Comparison of ENCODE assay signal across 1 cellular context in genomic region chr11:68127791-68128681, GRCh38.
TF ChIP-seq lines count a peak whose summit lies in the region.

No MANE protein-coding gene starts in this region.

TF ChIP-seq in HepG2, 621 proteins besides CTCF, POLR2A, EP300 and RAD21 (continued from another document and continues in another):
- TF ChIP-seq ZNF407 (CRISPR knock-in tag; IDR thresholded peaks at IDR 0.05; ENCODE audit: not compliant biosample characterization), result no peak
- TF ChIP-seq TSC22D2 (CRISPR knock-in tag; IDR thresholded peaks at IDR 0.05; ENCODE audit: borderline replicate concordance), result no peak
- TF ChIP-seq ZNF337 (CRISPR knock-in tag; IDR thresholded peaks at IDR 0.05; ENCODE audit: borderline replicate concordance, low read depth), result no peak
- no peak for TF ChIP-seq THAP11 (CRISPR knock-in tag; IDR thresholded peaks at IDR 0.05)
- no peak for TF ChIP-seq ZNF570 (CRISPR knock-in tag; IDR thresholded peaks at IDR 0.05; ENCODE audit: borderline replicate concordance)
- no peak for TF ChIP-seq ZNF253 (CRISPR knock-in tag; IDR thresholded peaks at IDR 0.05; ENCODE audit: borderline replicate concordance)
- no peak for TF ChIP-seq TEF (CRISPR knock-in tag; IDR thresholded peaks at IDR 0.05)
- TF ChIP-seq JUND (CRISPR knock-in tag; IDR thresholded peaks at IDR 0.05), result no peak
- 0 out of 2 replicates have a peak, but pooled peaks have one; percentile 20 for TF ChIP-seq ZFY (CRISPR knock-in tag; IDR thresholded peaks at IDR 0.05)
- TF ChIP-seq STAT5B (CRISPR knock-in tag; IDR thresholded peaks at IDR 0.05), result no peak
- no peak for TF ChIP-seq GMEB1 (CRISPR knock-in tag; IDR thresholded peaks at IDR 0.05; ENCODE audit: borderline replicate concordance)
- TF ChIP-seq NR2C2 (CRISPR knock-in tag; IDR thresholded peaks at IDR 0.05; ENCODE audit: borderline replicate concordance), result no peak; the same call in 1 of the 2 replicates
- no peak; the same call in 1 of the 2 replicates for TF ChIP-seq GATAD2A (CRISPR knock-in tag; IDR thresholded peaks at IDR 0.05)
- TF ChIP-seq NFATC3 (CRISPR knock-in tag; IDR thresholded peaks at IDR 0.05), result no peak
- no peak for TF ChIP-seq JARID2 (CRISPR knock-in tag; IDR thresholded peaks at IDR 0.05; ENCODE audit: insufficient replicate concordance)
- TF ChIP-seq TGIF2 (CRISPR knock-in tag; IDR thresholded peaks at IDR 0.05), result 0 out of 2 replicates have a peak, but pooled peaks have one; percentile 25
- TF ChIP-seq ZNF101 (CRISPR knock-in tag; IDR thresholded peaks at IDR 0.05; ENCODE audit: borderline replicate concordance, low read depth), result 0 out of 2 replicates have a peak, but pooled peaks have one; percentile 34
- TF ChIP-seq HOXA9 (CRISPR knock-in tag; IDR thresholded peaks at IDR 0.05; ENCODE audit: borderline replicate concordance), result no peak
- no peak; the same call in 1 of the 2 replicates for TF ChIP-seq ZNF44 (CRISPR knock-in tag; IDR thresholded peaks at IDR 0.05)
- TF ChIP-seq ZNF703 (CRISPR knock-in tag; IDR thresholded peaks at IDR 0.05; ENCODE audit: borderline replicate concordance), result no peak
- peak; percentile 52; the same call in 1 of the 2 replicates for TF ChIP-seq ZNF768 (CRISPR knock-in tag; IDR thresholded peaks at IDR 0.05)
- no peak for TF ChIP-seq ZNF672 (CRISPR knock-in tag; IDR thresholded peaks at IDR 0.05)
- peak; percentile 28; the same call in 1 of the 2 replicates for TF ChIP-seq PHF21A (CRISPR knock-in tag; IDR thresholded peaks at IDR 0.05)
- TF ChIP-seq ISL2 (CRISPR knock-in tag; IDR thresholded peaks at IDR 0.05), result peak; percentile 30; the same call in 1 of the 2 replicates
- TF ChIP-seq REL (CRISPR knock-in tag; conservative IDR thresholded peaks at IDR 0.05), result no peak
- TF ChIP-seq PHF20 (CRISPR knock-in tag; IDR thresholded peaks at IDR 0.05), result no peak
- no peak for TF ChIP-seq PCBP1 (IDR thresholded peaks at IDR 0.05; ENCODE audit: borderline replicate concordance, low read depth, low read length)
- TF ChIP-seq, protein P1, sequence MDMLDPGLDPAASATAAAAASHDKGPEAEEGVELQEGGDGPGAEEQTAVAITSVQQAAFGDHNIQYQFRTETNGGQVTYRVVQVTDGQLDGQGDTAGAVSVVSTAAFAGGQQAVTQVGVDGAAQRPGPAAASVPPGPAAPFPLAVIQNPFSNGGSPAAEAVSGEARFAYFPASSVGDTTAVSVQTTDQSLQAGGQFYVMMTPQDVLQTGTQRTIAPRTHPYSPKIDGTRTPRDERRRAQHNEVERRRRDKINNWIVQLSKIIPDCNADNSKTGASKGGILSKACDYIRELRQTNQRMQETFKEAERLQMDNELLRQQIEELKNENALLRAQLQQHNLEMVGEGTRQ (IDR thresholded peaks at IDR 0.05; ENCODE audit: low read depth, low read length), result no peak
- TF ChIP-seq, protein P1 (CRISPR knock-in tag; IDR thresholded peaks at IDR 0.05; ENCODE audit: borderline replicate concordance), result no peak
- no peak for TF ChIP-seq TRIM24 (CRISPR knock-in tag; IDR thresholded peaks at IDR 0.05)
- 0 out of 2 replicates have a peak, but pooled peaks have one; percentile 36 for TF ChIP-seq ZNF33A (CRISPR knock-in tag; IDR thresholded peaks at IDR 0.05; ENCODE audit: borderline replicate concordance)
- TF ChIP-seq HHEX (CRISPR knock-in tag; IDR thresholded peaks at IDR 0.05), result no peak
- TF ChIP-seq ZFAT (CRISPR knock-in tag; conservative IDR thresholded peaks at IDR 0.05), result no peak
- no peak for TF ChIP-seq FIP1L1 (IDR thresholded peaks at IDR 0.05; ENCODE audit: borderline replicate concordance, insufficient read depth, low read depth, low read length)
- TF ChIP-seq JDP2 (CRISPR knock-in tag; IDR thresholded peaks at IDR 0.05; ENCODE audit: borderline replicate concordance), result no peak
- no peak for TF ChIP-seq ZSCAN9 (CRISPR knock-in tag; IDR thresholded peaks at IDR 0.05; ENCODE audit: borderline replicate concordance)
- TF ChIP-seq ZBTB3 (CRISPR knock-in tag; IDR thresholded peaks at IDR 0.05; ENCODE audit: borderline replicate concordance, low read depth), result 0 out of 2 replicates have a peak, but pooled peaks have one; percentile 41
- TF ChIP-seq ZFP91 (CRISPR knock-in tag; IDR thresholded peaks at IDR 0.05; ENCODE audit: borderline replicate concordance), result peak; percentile 40; the same call in 1 of the 2 replicates
- no peak for TF ChIP-seq IKZF4 (CRISPR knock-in tag; IDR thresholded peaks at IDR 0.05; ENCODE audit: borderline replicate concordance, low read depth, not compliant biosample characterization)
- TF ChIP-seq GMEB2 (CRISPR knock-in tag; IDR thresholded peaks at IDR 0.05; ENCODE audit: low read depth), result no peak
- no peak for TF ChIP-seq HCFC1 (IDR thresholded peaks at IDR 0.05; ENCODE audit: low read depth, low read length)
- TF ChIP-seq HOXD1 (CRISPR knock-in tag; IDR thresholded peaks at IDR 0.05), result no peak
- TF ChIP-seq PPARG (CRISPR knock-in tag; conservative IDR thresholded peaks at IDR 0.05), result peak; percentile 48
- no peak for TF ChIP-seq ZNF773 (CRISPR knock-in tag; IDR thresholded peaks at IDR 0.05; ENCODE audit: borderline replicate concordance)
- TF ChIP-seq MAF1 (CRISPR knock-in tag; IDR thresholded peaks at IDR 0.05; ENCODE audit: borderline replicate concordance), result no peak
- TF ChIP-seq ELK4 (CRISPR knock-in tag; IDR thresholded peaks at IDR 0.05; ENCODE audit: borderline replicate concordance), result no peak
- TF ChIP-seq ZBTB8A (CRISPR knock-in tag; IDR thresholded peaks at IDR 0.05; ENCODE audit: borderline replicate concordance, low read depth), result no peak
- TF ChIP-seq ZNF7 (CRISPR knock-in tag; IDR thresholded peaks at IDR 0.05), result no peak
- TF ChIP-seq, protein P2, sequence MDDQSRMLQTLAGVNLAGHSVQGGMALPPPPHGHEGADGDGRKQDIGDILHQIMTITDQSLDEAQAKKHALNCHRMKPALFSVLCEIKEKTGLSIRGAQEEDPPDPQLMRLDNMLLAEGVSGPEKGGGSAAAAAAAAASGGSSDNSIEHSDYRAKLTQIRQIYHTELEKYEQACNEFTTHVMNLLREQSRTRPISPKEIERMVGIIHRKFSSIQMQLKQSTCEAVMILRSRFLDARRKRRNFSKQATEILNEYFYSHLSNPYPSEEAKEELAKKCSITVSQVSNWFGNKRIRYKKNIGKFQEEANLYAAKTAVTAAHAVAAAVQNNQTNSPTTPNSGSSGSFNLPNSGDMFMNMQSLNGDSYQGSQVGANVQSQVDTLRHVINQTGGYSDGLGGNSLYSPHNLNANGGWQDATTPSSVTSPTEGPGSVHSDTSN (CRISPR knock-in tag; IDR thresholded peaks at IDR 0.05; ENCODE audit: borderline replicate concordance), result no peak
- TF ChIP-seq KLF13 (CRISPR knock-in tag; IDR thresholded peaks at IDR 0.05), result 0 out of 2 replicates have a peak, but pooled peaks have one; percentile 56
